In genomic region chr1:36464605-36465393, GRCh38 we compare ENCODE assay signal across 9 cellular contexts. TPM values are rescaled to one million over a fixed set of nuclear protein-coding genes. Genes with fewer than 3 reads are reported as not detected.
DNase-seq lines count a peak whose midpoint lies in the region; ATAC-seq, FAIRE-seq and TF ChIP-seq lines count a peak whose summit lies in the region.
"Had no signal": no experiment of that assay in that cellular context is flagged by ENCODE, and none has a peak within 500 bp of the region (broad histone marks: within the 10 kb centered on the region; RNA-seq: fewer than 3 reads in every experiment).

No MANE protein-coding gene starts in this region.

- peak overlapping the region; percentile 92 for H2AFZ ChIP-seq in parathyroid adenoma

- TF ChIP-seq CTCF in foreskin fibroblast (IDR thresholded peaks at IDR 0.05; ENCODE audit: low read depth, low read length) (no peak), parathyroid adenoma (IDR thresholded peaks at IDR 0.05) (no peak)

- H3K9me3 ChIP-seq in BLaER1 (no peaks in the 10 kb centered on the region), parathyroid adenoma (ENCODE audit: control insufficient read depth, low read length) (no peaks in the 10 kb centered on the region)

- CTCF ChIA-PET in T-cell (lab: Charles Lee), result interaction anchor here in 1 of 2 donors (0.9 kb wide), 1 partner anchor 14 kb away, joined by 3 read pairs; the partner anchor contains the start of gene OSCP1

- no peaks in the 10 kb centered on the region for H3K9me3 Mint-ChIP-seq in T-cell

- H3K27ac Mint-ChIP-seq in T-cell, result peak overlapping the region; percentile 88 to 97

- H3K27me3 ChIP-seq in BLaER1 (no peaks in the 10 kb centered on the region), parathyroid adenoma (ENCODE audit: control insufficient read depth, insufficient read depth, low read length) (no peaks in the 10 kb centered on the region)

- peaks cover 28 to 31% (median 30%) of the 10 kb centered on the region in 3 donors for H3K4me1 Mint-ChIP-seq in T-cell

- H3K4me3 Mint-ChIP-seq in T-cell, result peak overlapping the region; percentile 95 to 100 (median 99)

- peak overlapping the region; percentile 97 for H3K4me2 ChIP-seq in BLaER1
- peak overlapping the region; percentile 87 for H3K4me2 ChIP-seq in parathyroid adenoma (ENCODE audit: low read length)

- no peaks in the 10 kb centered on the region for H4K20me1 ChIP-seq in BLaER1

- H3K9ac ChIP-seq in BLaER1 (peak overlapping the region; percentile 88), parathyroid adenoma (no peak overlapping the region)

- POLR2A ChIA-PET in T-cell (lab: Charles Lee), result interaction anchor here (0.5 to 1.0 kb wide), 3 partner anchors 14 to 1578 kb away, joined by 3 to 8 read pairs (median 4); partner anchors contain the start of gene OSCP1 (in 1 of the 2)

- peaks cover 28% of the 10 kb centered on the region for H3K36me3 ChIP-seq in BLaER1
- no peaks in the 10 kb centered on the region for H3K36me3 ChIP-seq in parathyroid adenoma (ENCODE audit: control insufficient read depth, insufficient read depth, low read length)

- ATAC-seq in HG03520 (IDR thresholded peaks at IDR 0.05; ENCODE audit: unreplicated experiment) (peak; percentile 33), T-cell (replicated peaks in 1 of 4) (peak; percentile 51 to 64 (median 54))

- no peak for DNase-seq in GM19239 (ENCODE audit: insufficient read length, low spot score)
- peak in 1 of 34 experiments; percentile 14 for DNase-seq in T-cell
- DNase-seq in foreskin fibroblast, result no peak
- no peak for DNase-seq in NCI-H1048 (lab: John Stamatoyannopoulos, UW)
- DNase-seq in activated CD4-positive, alpha-beta T cell treated with anti-CD3 and anti-CD28 coated beads, Interleukin-2, amount 50 U/mL, for 4 hours, result no peak

- H3K27ac ChIP-seq in BLaER1, result peak overlapping the region; percentile 82
- peak overlapping the region; percentile 74 for H3K27ac ChIP-seq in parathyroid adenoma

- H3K4me1 ChIP-seq in BLaER1, result peaks cover 59% of the 10 kb centered on the region
- H3K4me1 ChIP-seq in parathyroid adenoma, result no peaks in the 10 kb centered on the region

- H3K27me3 Mint-ChIP-seq in T-cell, result no peaks in the 10 kb centered on the region

- H3K4me3 ChIP-seq in BLaER1 (peak overlapping the region; percentile 90), foreskin fibroblast (ENCODE audit: low read depth in 1 of 2, low read length in 2 of 2) (peak overlapping the region; percentile 94 to 98), parathyroid adenoma (ENCODE audit: low read depth, low read length) (peak overlapping the region; percentile 99)

- H3K79me2 ChIP-seq in parathyroid adenoma, result no peaks in the 10 kb centered on the region

- FAIRE-seq in GM19239 (lab: Jason Lieb, UNC), result peak; percentile 64

- H3K36me3 Mint-ChIP-seq in T-cell, result peaks cover 8% of the 10 kb centered on the region

RNA-seq across cellular contexts. Expression of gene MRPS15, which starts 0.6 kb away (rescaled TPM):
- 10 to 100 TPM; 25.7 to 37.3 (median 34.9) TPM for total RNA-seq in T-cell

RNA-seq across cellular contexts. Expression of gene OSCP1, which starts 14.5 kb away (rescaled TPM):
- 1 to 10 TPM in 1 of 5 donors, under 1 TPM in 4; 0.32 to 1.3 (median 0.68) TPM for total RNA-seq in T-cell

RNA-seq across cellular contexts. Expression of gene CSF3R, which starts 17.9 kb away (rescaled TPM):
- 1 to 10 TPM in 4 of 5 donors, under 1 TPM in 1; 0.25 to 2.1 (median 1.8) TPM for total RNA-seq in T-cell
- total RNA-seq: LHCN-M2 had no signal
